ENCODE assay signal across 8 cellular contexts in genomic region chr3:5187152-5187919, GRCh38. TPM values are rescaled to one million over a fixed set of nuclear protein-coding genes. Genes with fewer than 3 reads are reported as not detected.
DNase-seq lines count a peak whose midpoint lies in the region; ATAC-seq and TF ChIP-seq lines count a peak whose summit lies in the region.

TSS of gene EDEM1 (plus strand) at chr3:5187707. CDS start at chr3:5187806, 99 bp downstream.

- ATAC-seq in GM21825 (IDR thresholded peaks at IDR 0.05; ENCODE audit: unreplicated experiment) = peak; percentile 79
- ATAC-seq in stimulated activated naive CD8-positive, alpha-beta T cell treated with anti-CD3 and anti-CD28 coated beads, Interleukin-15, Interleukin-2, amounts not matched to agents 100 U/mL and 50 U/mL, for 24 hours = peak; percentile 92

- DNase-seq in EL (peak; percentile 96), SHP77 (lab: John Stamatoyannopoulos, UW) (peak; percentile 79 to 96), fibroblast of the aortic adventitia (ENCODE audit: low read depth) (peak; percentile 92)
- DNase-seq in activated effector memory CD4-positive, alpha-beta T cell treated with Interleukin-2 at 50 U/mL for 16 hours = peak; percentile 97
- DNase-seq in stimulated activated naive CD8-positive, alpha-beta T cell treated with anti-CD3 and anti-CD28 coated beads, Interleukin-15, Interleukin-2, amounts not matched to agents 100 U/mL and 50 U/mL, for 24 hours = peak; percentile 98

- TF ChIP-seq CTCF in fibroblast of the aortic adventitia (IDR thresholded peaks at IDR 0.05; ENCODE audit: insufficient read depth, low read length) (no peak), nephron (IDR thresholded peaks at IDR 0.05; ENCODE audit: unreplicated experiment in 3 of 3) (no peak)

- H3K4me1 Mint-ChIP-seq in nephron = peaks cover 39% of the 10 kb centered on the region

- H3K27me3 Mint-ChIP-seq in nephron (ENCODE audit: low read depth) = no peaks in the 10 kb centered on the region

- peaks cover 16% of the 10 kb centered on the region for H3K36me3 Mint-ChIP-seq in nephron (ENCODE audit: low read depth)

- H3K27ac Mint-ChIP-seq in nephron = peak within 1 kb of the TSS; percentile 73 to 92 (median 89)

- peak within 1 kb of the TSS; percentile 93 to 98 (median 98) for H3K4me3 Mint-ChIP-seq in nephron

- H3K9me3 Mint-ChIP-seq in nephron = no peaks in the 10 kb centered on the region

- H3K9me3 ChIP-seq in KOPT-K1 (ENCODE audit: insufficient read depth, low read length, poor library complexity, severe bottlenecking) = no peaks in the 10 kb centered on the region

- H3K36me3 ChIP-seq in KOPT-K1 (ENCODE audit: insufficient read depth, low read length) = peaks cover 3% of the 10 kb centered on the region; the same call in 1 of the 2 replicates

- peak within 1 kb of the TSS; percentile 83 for H3K27ac ChIP-seq in KOPT-K1 (ENCODE audit: low read depth, low read length, poor library complexity, severe bottlenecking)

- H3K4me3 ChIP-seq in fibroblast of the aortic adventitia (ENCODE audit: low read depth, low read length) = peak within 1 kb of the TSS; percentile 94

RNA-seq across cellular contexts. Expression of gene EDEM1, which starts in this region (rescaled TPM):
- 25.8 and 32.6 TPM in 2 replicates for total RNA-seq in fibroblast of the aortic adventitia (ENCODE audit: low replicate concordance)

Comparison
In these comparisons a context has a peak if more than half of its experiments do, and no peak if none do; other contexts are left out.
1. Peak in every context shown above with its lines: DNase-seq, ATAC-seq, H3K4me3 ChIP-seq and H3K27ac ChIP-seq.